Comparison of ENCODE assay signal across 24 cellular contexts in the genomic region with DNA sequence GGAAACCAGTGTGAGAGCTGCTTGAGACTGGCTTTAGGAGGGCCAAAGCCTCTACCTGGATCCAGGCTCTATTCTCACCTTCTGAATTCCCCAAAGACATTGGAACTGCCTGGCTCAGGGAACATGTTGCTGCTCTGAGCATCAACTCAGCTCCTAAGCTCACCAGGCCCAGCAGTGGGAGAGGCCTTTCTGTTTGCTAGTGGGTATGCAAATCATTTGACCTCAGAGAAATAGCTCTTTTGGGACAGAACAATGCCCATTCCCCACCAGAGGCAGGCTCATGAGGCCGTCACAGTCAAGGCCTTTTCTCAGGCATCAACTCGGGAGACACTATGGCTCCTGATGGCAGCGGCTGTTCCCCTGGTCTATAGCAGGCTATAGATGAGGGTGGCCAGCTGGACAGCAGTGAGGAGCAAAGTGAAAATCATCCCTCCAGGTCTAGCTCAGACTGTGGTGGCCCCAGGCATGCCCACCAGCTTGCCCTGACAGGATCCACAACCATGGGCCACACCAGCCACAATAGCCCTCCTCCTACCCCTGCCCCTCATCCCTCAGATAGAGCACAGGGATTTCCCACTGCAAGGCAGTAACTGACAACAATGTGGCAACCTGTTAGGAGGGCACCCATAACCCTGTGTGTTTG. TPM values are rescaled to one million over a fixed set of nuclear protein-coding genes. Genes with fewer than 3 reads are reported as not detected.
DNase-seq lines count a peak whose midpoint lies in the region; ATAC-seq and TF ChIP-seq lines count a peak whose summit lies in the region.
"Had no signal": no experiment of that assay in that cellular context is flagged by ENCODE, and none has a peak within 500 bp of the region (broad histone marks: within the 10 kb centered on the region; RNA-seq: fewer than 3 reads in every experiment).

No MANE protein-coding gene starts in this region.

- H3K4me2 ChIP-seq in SK-N-SH: no peak overlapping the region
- H3K4me2 ChIP-seq: hepatocyte had no signal

- no peaks in the 10 kb centered on the region for H3K79me2 ChIP-seq in SK-N-SH (ENCODE audit: insufficient read depth)
- H3K79me2 ChIP-seq: hepatocyte had no signal

- POLR2A ChIA-PET in RWPE1 (lab: Yijun Ruan, JAX; ENCODE audit: low non-redundant PET) (no interaction called here), SK-N-SH (lab: Yijun Ruan, JAX) (no interaction called here)

- no peak for TF ChIP-seq RAD21 in SK-N-SH (IDR thresholded peaks at IDR 0.05; ENCODE audit: low read length)

- H3K9me2 ChIP-seq in SK-N-SH: no peaks in the 10 kb centered on the region

- H3K36me3 ChIP-seq in esophagus squamous epithelium (peaks cover 0 to 29% (median 2%) of the 10 kb centered on the region in 3 donors), SK-N-SH (replicated peaks in 1 of 2; ENCODE audit: control insufficient read depth in 1 of 2, insufficient read depth in 2 of 2, low read length in 1 of 2) (peaks cover 0 to under 1% of the 10 kb centered on the region in 2 experiments)

- CTCF ChIA-PET in RWPE1 (lab: Yijun Ruan, JAX) (no interaction called here), SK-N-SH (lab: Yijun Ruan, JAX) (interaction anchor here (1.0 kb wide), 1 partner anchor 67 kb away, joined by 3 read pairs; no protein-coding TSS in a partner anchor)

- no peaks in the 10 kb centered on the region for H4K20me1 ChIP-seq in SK-N-SH (ENCODE audit: insufficient read depth)

- H3K9me3 Mint-ChIP-seq in stimulated activated naive B cell treated with anti-CD40 and anti-IgM and Interleukin-4, amounts not matched to agents 10 μg/mL and 1 μg/mL and 100 μg/mL, for 72 hours: no peaks in the 10 kb centered on the region
- H3K9me3 Mint-ChIP-seq: activated CD4-positive, alpha-beta T cell treated with anti-CD3 and anti-CD28 coated beads, Interleukin-2, amount 10 ng/mL, durations not matched to agents 7 days and 5 days; activated T-helper 1 cell treated with anti-CD3 and anti-CD28 coated beads, Interleukin-12 subunit alpha, Interleukin-12 subunit beta, Interleukin-2, Interleukin-4 antibody, amounts not matched to agents 30 ng/mL and 10 ng/mL and 1 ng/mL, durations not matched to agents 14 hours and 24 hours and 36 hours; CD8-positive, alpha-beta T cell had no signal

- H3K9ac ChIP-seq in SK-N-SH: no peak overlapping the region

- peaks cover 12 to 24% of the 10 kb centered on the region in 2 donors for H3K4me1 Mint-ChIP-seq in stimulated activated naive B cell treated with anti-CD40 and anti-IgM and Interleukin-4, amounts not matched to agents 10 μg/mL and 1 μg/mL and 100 μg/mL, for 72 hours
- H3K4me1 Mint-ChIP-seq: activated CD4-positive, alpha-beta T cell treated with anti-CD3 and anti-CD28 coated beads, Interleukin-2, amount 10 ng/mL, durations not matched to agents 7 days and 5 days; activated CD8-positive, alpha-beta memory T cell treated with anti-CD3 and anti-CD28 coated beads, Interleukin-2, amount 10 ng/mL, durations not matched to agents 7 days and 5 days had no signal

- TF ChIP-seq POLR2A in esophagus squamous epithelium (IDR thresholded peaks at IDR 0.05): no peak

- H3K4me1 ChIP-seq in esophagus squamous epithelium: peaks cover 0 to 13% (median 9%) of the 10 kb centered on the region in 3 donors
- H3K4me1 ChIP-seq in SK-N-SH (ENCODE audit: control insufficient read depth in 1 of 2, insufficient read depth in 2 of 2, low read depth in 1 of 2, low read length in 1 of 2): no peaks in the 10 kb centered on the region; a peak in 1 of 4 replicates

- H3K27me3 Mint-ChIP-seq in stimulated activated naive B cell treated with anti-CD40 and anti-IgM and Interleukin-4, amounts not matched to agents 10 μg/mL and 1 μg/mL and 100 μg/mL, for 72 hours: no peaks in the 10 kb centered on the region
- H3K27me3 Mint-ChIP-seq: activated CD4-positive, alpha-beta T cell treated with anti-CD3 and anti-CD28 coated beads, Interleukin-2, amount 10 ng/mL, durations not matched to agents 7 days and 5 days; activated CD8-positive, alpha-beta memory T cell treated with anti-CD3 and anti-CD28 coated beads, Interleukin-2, amount 10 ng/mL, durations not matched to agents 7 days and 5 days; activated naive CD8-positive, alpha-beta T cell; naive thymus-derived CD4-positive, alpha-beta T cell had no signal

- no peak overlapping the region for H3K4me3 Mint-ChIP-seq in stimulated activated naive B cell treated with anti-CD40 and anti-IgM and Interleukin-4, amounts not matched to agents 10 μg/mL and 1 μg/mL and 100 μg/mL, for 72 hours
- H3K4me3 Mint-ChIP-seq: activated CD4-positive, alpha-beta T cell treated with anti-CD3 and anti-CD28 coated beads, Interleukin-2, amount 10 ng/mL, durations not matched to agents 7 days and 5 days; activated CD8-positive, alpha-beta memory T cell treated with anti-CD3 and anti-CD28 coated beads, Interleukin-2, amount 10 ng/mL, durations not matched to agents 7 days and 5 days; activated naive CD8-positive, alpha-beta T cell; activated T-helper 1 cell treated with anti-CD3 and anti-CD28 coated beads, Interleukin-12 subunit alpha, Interleukin-12 subunit beta, Interleukin-2, Interleukin-4 antibody, amounts not matched to agents 30 ng/mL and 10 ng/mL and 1 ng/mL, durations not matched to agents 14 hours and 24 hours and 36 hours; CD8-positive, alpha-beta T cell; naive thymus-derived CD4-positive, alpha-beta T cell had no signal

- TF ChIP-seq EP300 in SK-N-SH (IDR thresholded peaks at IDR 0.05; ENCODE audit: borderline replicate concordance in 1 of 2, low read depth in 1 of 2, low read length in 1 of 2): no peak

- H3K27ac ChIP-seq in RWPE1 (peak overlapping the region; percentile 55), esophagus squamous epithelium (peak overlapping the region; percentile 56 to 68 (median 64)), SK-N-SH (ENCODE audit: low read depth in 2 of 2, low read length in 1 of 2) (no peak overlapping the region)
- H3K27ac ChIP-seq: hepatocyte had no signal

- TF ChIP-seq CTCF in RWPE1 (conservative IDR thresholded peaks at IDR 0.05; ENCODE audit: low read depth) (no peak), esophagus squamous epithelium (IDR thresholded peaks at IDR 0.05) (no peak), SK-N-SH (IDR thresholded peaks at IDR 0.05) (no peak)

- DNase-seq in RWPE1 (ENCODE audit: low spot score): no peak
- no peak for DNase-seq in esophagus squamous epithelium (lab: John Stamatoyannopoulos, UW)
- DNase-seq in stimulated activated naive B cell treated with anti-CD40 and anti-IgM and Interleukin-4, amounts not matched to agents 10 μg/mL and 1 μg/mL and 100 μg/mL, for 72 hours: no peak
- DNase-seq in SK-N-SH: no peak
- DNase-seq in NCI-H187 (lab: John Stamatoyannopoulos, UW): no peak
- DNase-seq: activated CD4-positive, alpha-beta T cell treated with anti-CD3 and anti-CD28 coated beads, Interleukin-2, amount 10 ng/mL, durations not matched to agents 7 days and 5 days; activated CD8-positive, alpha-beta memory T cell treated with anti-CD3 and anti-CD28 coated beads, Interleukin-2, amount 10 ng/mL, durations not matched to agents 7 days and 5 days; CD8-positive, alpha-beta T cell; foreskin fibroblast; mesendoderm; naive thymus-derived CD4-positive, alpha-beta T cell; NCI-H146; NCI-H2171; RPMI8226; stimulated activated CD8-positive, alpha-beta memory T cell treated with anti-CD3 and anti-CD28 coated beads, Interleukin-4, amount 100 ng/mL, for 48 hours; T-helper 2 cell; trophoblast cell had no signal

- H3K4me3 ChIP-seq in esophagus squamous epithelium (no peak overlapping the region), SK-N-SH (ENCODE audit: low read depth in 2 of 2, low read length in 1 of 2) (no peak overlapping the region)
- H3K4me3 ChIP-seq: hepatocyte had no signal

- H3F3A ChIP-seq in SK-N-SH (replicated peaks; ENCODE audit: insufficient read depth): no peaks in the 10 kb centered on the region

- intact Hi-C loops in esophagus squamous epithelium (cut with DNase I): no loop called here

- H2AFZ ChIP-seq in SK-N-SH (ENCODE audit: low read depth): no peak overlapping the region
- H2AFZ ChIP-seq: hepatocyte had no signal

- peaks cover 19 to 43% of the 10 kb centered on the region in 2 donors for H3K36me3 Mint-ChIP-seq in stimulated activated naive B cell treated with anti-CD40 and anti-IgM and Interleukin-4, amounts not matched to agents 10 μg/mL and 1 μg/mL and 100 μg/mL, for 72 hours

- H3K27ac Mint-ChIP-seq in stimulated activated naive B cell treated with anti-CD40 and anti-IgM and Interleukin-4, amounts not matched to agents 10 μg/mL and 1 μg/mL and 100 μg/mL, for 72 hours: peak overlapping the region; percentile 31
- H3K27ac Mint-ChIP-seq: activated naive CD8-positive, alpha-beta T cell; CD8-positive, alpha-beta T cell had no signal

- ATAC-seq in GM21723 (IDR thresholded peaks at IDR 0.05; ENCODE audit: unreplicated experiment) (peak; percentile 40), GM21390 (IDR thresholded peaks at IDR 0.05; ENCODE audit: unreplicated experiment) (no peak), HG03571 (IDR thresholded peaks at IDR 0.05; ENCODE audit: unreplicated experiment) (no peak)
- no peak for ATAC-seq in stimulated activated naive B cell treated with anti-CD40 and anti-IgM and Interleukin-4, amounts not matched to agents 10 μg/mL and 1 μg/mL and 100 μg/mL, for 72 hours (replicated peaks)
- ATAC-seq: activated CD8-positive, alpha-beta memory T cell treated with anti-CD3 and anti-CD28 coated beads, Interleukin-2, amount 10 ng/mL, durations not matched to agents 7 days and 5 days; CD8-positive, alpha-beta T cell; naive thymus-derived CD4-positive, alpha-beta T cell; SK-N-SH treated with all-trans-retinoic acid at 6 μM for 48 hours had no signal

- H3K9me3 ChIP-seq in esophagus squamous epithelium (no peaks in the 10 kb centered on the region), SK-N-SH (no peaks in the 10 kb centered on the region)

- H3K27me3 ChIP-seq in esophagus squamous epithelium (no peaks in the 10 kb centered on the region), SK-N-SH (ENCODE audit: insufficient read depth) (no peaks in the 10 kb centered on the region)
- H3K27me3 ChIP-seq: hepatocyte had no signal

- WGBS in esophagus squamous epithelium, 2 donors: 85% methylated on average over 3 of the region's 3 CpGs; no CpG with 5 or more reads in 1 of the 2 donors
- WGBS in SK-N-SH (ENCODE audit: low lambda C conversion rate): 94% methylated on average over 2 of the region's 3 CpGs

RNA-seq across cellular contexts. Expression of gene GFOD2, which starts 30.4 kb away (rescaled TPM):
- total RNA-seq in esophagus squamous epithelium: 10 to 100 TPM; 26.1 to 63.3 (median 37.3) TPM
- 19.0 and 19.3 TPM in 2 replicates for polyA plus RNA-seq in SK-N-SH (2012; rRNA removed)
- polyA plus RNA-seq in SK-N-SH (2012; cell fraction: cytosol; rRNA removed): 12.2 and 16.1 TPM in 2 replicates
- 21.3 and 23.4 TPM in 2 replicates for polyA plus RNA-seq in SK-N-SH (2012; cell fraction: nucleus; rRNA removed)

RNA-seq across cellular contexts. Expression of gene RANBP10, which starts 56.8 kb away (rescaled TPM):
- 10 to 100 TPM in 2 of 4 donors, 1 to 10 TPM in 2; 6.4 to 12.9 (median 10.8) TPM for total RNA-seq in esophagus squamous epithelium
- polyA plus RNA-seq in SK-N-SH (2012; rRNA removed): 11.9 and 12.1 TPM in 2 replicates
- polyA plus RNA-seq in SK-N-SH (2012; cell fraction: cytosol; rRNA removed): 4.9 and 6.4 TPM in 2 replicates
- polyA plus RNA-seq in SK-N-SH (2012; cell fraction: nucleus; rRNA removed): 35.5 and 38.5 TPM in 2 replicates

RNA-seq across cellular contexts. Expression of gene TSNAXIP1, which starts 57.1 kb away (rescaled TPM):
- total RNA-seq in esophagus squamous epithelium: under 1 TPM; 0.15 to 0.97 (median 0.72) TPM
- 4.4 and 6.8 TPM in 2 replicates for polyA plus RNA-seq in SK-N-SH (2012; rRNA removed)
- 0.96 and 1.0 TPM in 2 replicates for polyA plus RNA-seq in SK-N-SH (2012; cell fraction: cytosol; rRNA removed)
- 43.9 and 52.0 TPM in 2 replicates for polyA plus RNA-seq in SK-N-SH (2012; cell fraction: nucleus; rRNA removed)
- polyA plus RNA-seq: naive thymus-derived CD4-positive, alpha-beta T cell had no signal

Comparison
In these comparisons a context has a peak if more than half of its experiments do, and no peak if none do; other contexts are left out.
1. H3K27ac ChIP-seq: peak in RWPE1 (single experiment) and esophagus squamous epithelium (4 of 4); none in SK-N-SH (0 of 2).